ENCODE assay signal across 9 cellular contexts in genomic region chr11:43738600-43739409, GRCh38. TPM values are rescaled to one million over a fixed set of nuclear protein-coding genes. Genes with fewer than 3 reads are reported as not detected.
A peak's percentile ranks its signal among the peaks of the same experiment; 100 is the strongest.
DNase-seq lines count a peak whose midpoint lies in the region; ATAC-seq, FAIRE-seq and TF ChIP-seq lines count a peak whose summit lies in the region.
"Had no signal": no experiment of that assay in that cellular context is flagged by ENCODE, and none has a peak within 500 bp of the region (broad histone marks: within the 10 kb centered on the region; RNA-seq: fewer than 3 reads in every experiment).

No MANE protein-coding gene starts in this region.

- no peaks in the 10 kb centered on the region for H3K27me3 Mint-ChIP-seq in glutamatergic neuron (ENCODE audit: unreplicated experiment)
- no peaks in the 10 kb centered on the region for H3K27me3 Mint-ChIP-seq in endothelial cell (ENCODE audit: unreplicated experiment)

- H3K4me1 ChIP-seq in thoracic aorta (ENCODE audit: control insufficient read depth in 1 of 2, low read depth in 2 of 2): peaks cover 37 to 50% of the 10 kb centered on the region in 2 donors

- H3K9me3 Mint-ChIP-seq in glutamatergic neuron (ENCODE audit: unreplicated experiment) (no peaks in the 10 kb centered on the region), endothelial cell (ENCODE audit: unreplicated experiment) (no peaks in the 10 kb centered on the region)

- H3K36me3 Mint-ChIP-seq in glutamatergic neuron (ENCODE audit: unreplicated experiment): peaks cover 5% of the 10 kb centered on the region
- H3K36me3 Mint-ChIP-seq in endothelial cell (ENCODE audit: low read depth, unreplicated experiment): peaks cover 14% of the 10 kb centered on the region

- no peak for FAIRE-seq in GM12892 (lab: Jason Lieb, UNC)

- peak overlapping the region; percentile 10 to 80 for H3K27ac ChIP-seq in thoracic aorta

- no peak for TF ChIP-seq POLR2A in GM12892 (IDR thresholded peaks at IDR 0.05; ENCODE audit: low read depth, low read length)

- no peaks in the 10 kb centered on the region for H3K27me3 ChIP-seq in thoracic aorta (replicated peaks; ENCODE audit: insufficient read depth)

- H3K9me3 ChIP-seq in thoracic aorta: no peaks in the 10 kb centered on the region

- no peak for TF ChIP-seq CTCF in glutamatergic neuron (IDR thresholded peaks at IDR 0.05; ENCODE audit: partially characterized antibody, unreplicated experiment)
- TF ChIP-seq CTCF in thoracic aorta (IDR thresholded peaks at IDR 0.05): no peak
- TF ChIP-seq CTCF in endothelial cell (IDR thresholded peaks at IDR 0.05; ENCODE audit: unreplicated experiment): no peak

- H3K4me1 Mint-ChIP-seq in glutamatergic neuron (ENCODE audit: low read depth, unreplicated experiment) (peaks cover 39% of the 10 kb centered on the region), endothelial cell (ENCODE audit: unreplicated experiment) (peaks cover 17% of the 10 kb centered on the region)

- H3K4me3 Mint-ChIP-seq in glutamatergic neuron (ENCODE audit: unreplicated experiment) (peak overlapping the region; percentile 47), endothelial cell (ENCODE audit: unreplicated experiment) (no peak overlapping the region)

- peak overlapping the region; percentile 21 for H3K4me3 ChIP-seq in thoracic aorta

- no peaks in the 10 kb centered on the region for H3K36me3 ChIP-seq in thoracic aorta

- peak; percentile 65 for ATAC-seq in thoracic aorta (ENCODE audit: insufficient number of reproducible peaks, low FRiP score, low read depth)
- no peak for ATAC-seq in GM18519 (IDR thresholded peaks at IDR 0.05; ENCODE audit: low FRiP score, unreplicated experiment)

- H3K27ac Mint-ChIP-seq in glutamatergic neuron (ENCODE audit: unreplicated experiment): peak overlapping the region; percentile 19
- no peak overlapping the region for H3K27ac Mint-ChIP-seq in endothelial cell (ENCODE audit: unreplicated experiment)

- DNase-seq in NCI-H2171 treated with DMSO at 0.1 percent for 48 hours (lab: John Stamatoyannopoulos, UW): peak; percentile 10
- no peak for DNase-seq in NCI-H2171 (lab: John Stamatoyannopoulos, UW)
- peak; percentile 59 for DNase-seq in SK-N-DZ (ENCODE audit: low spot score)
- DNase-seq in glutamatergic neuron: no peak
- no peak for DNase-seq in thoracic aorta (ENCODE audit: low spot score)
- DNase-seq in endothelial cell (ENCODE audit: low spot score): no peak
- no peak for DNase-seq in GM12892 (ENCODE audit: insufficient read length)
- DNase-seq: T-helper 2 cell had no signal

RNA-seq across cellular contexts. Expression of gene HSD17B12, which starts 58.3 kb away (rescaled TPM):
- polyA plus RNA-seq in SK-N-DZ (2014; cell fraction: cytosol; rRNA removed): 34.6 and 38.7 TPM in 2 replicates
- polyA plus RNA-seq in SK-N-DZ (2014; cell fraction: nucleus; rRNA removed): 17.1 and 22.4 TPM in 2 replicates
- 140 TPM for total RNA-seq in glutamatergic neuron (ENCODE audit: unreplicated experiment)
- total RNA-seq in thoracic aorta: 10 to 100 TPM; 91.7 to 97.4 TPM
- total RNA-seq in endothelial cell (ENCODE audit: unreplicated experiment): 110 TPM
- polyA plus RNA-seq in GM12892 (2012; ENCODE audit: missing spikeins): 59.8 TPM

Comparison
In these comparisons a context has a peak if more than half of its experiments do, and no peak if none do; other contexts are left out.
1. DNase-seq: peak in NCI-H2171 treated with DMSO at 0.1 percent for 48 hours (single experiment) and SK-N-DZ (single experiment); none in NCI-H2171 (single experiment), glutamatergic neuron (single experiment), thoracic aorta (single experiment), endothelial cell (single experiment) and GM12892 (single experiment).